Comparison of ENCODE assay signal across 1 cellular context in genomic region chr2:197498937-197499593, GRCh38.
TF ChIP-seq lines count a peak whose summit lies in the region.

No MANE protein-coding gene starts in this region.

TF ChIP-seq in HepG2, 621 proteins besides CTCF, POLR2A, EP300 and RAD21 (continues in another document):
- TF ChIP-seq HNRNPLL (IDR thresholded peaks at IDR 0.05; ENCODE audit: low read depth, low read length, poor library complexity, severe bottlenecking): peak; percentile 99
- no peak for TF ChIP-seq CHD4 (IDR thresholded peaks at IDR 0.05; ENCODE audit: borderline replicate concordance, low read length)
- TF ChIP-seq NFE2 (CRISPR knock-in tag; IDR thresholded peaks at IDR 0.05): no peak
- peak; percentile 62 for TF ChIP-seq RBM22 (optimal IDR thresholded peaks at IDR 0.05; ENCODE audit: low read length)
- TF ChIP-seq CSRNP2 (CRISPR knock-in tag; conservative IDR thresholded peaks at IDR 0.05; ENCODE audit: low read depth): no peak
- TF ChIP-seq GPBP1L1 (CRISPR knock-in tag; IDR thresholded peaks at IDR 0.05): no peak
- TF ChIP-seq POLR2AphosphoS2 (IDR thresholded peaks at IDR 0.05; ENCODE audit: low read depth, low read length): peak; percentile 22; the same call in 1 of the 2 replicates
- TF ChIP-seq ASH2L (IDR thresholded peaks at IDR 0.05; ENCODE audit: insufficient read length, low read depth, low read length): peak; percentile 79
- TF ChIP-seq BCLAF1 (IDR thresholded peaks at IDR 0.05): no peak
- peak; percentile 29 to 48; a peak in 3 of 4 replicates for TF ChIP-seq MAFK (conservative IDR thresholded peaks at IDR 0.05 in 1 of 2, IDR thresholded peaks at IDR 0.05 in 1 of 2; ENCODE audit: low read length in 2 of 2)
- no peak for TF ChIP-seq ZNF383 (CRISPR knock-in tag; IDR thresholded peaks at IDR 0.05; ENCODE audit: borderline replicate concordance)
- 0 out of 2 replicates have a peak, but pooled peaks have one; percentile 59 for TF ChIP-seq ZSCAN20 (CRISPR knock-in tag; IDR thresholded peaks at IDR 0.05; ENCODE audit: borderline replicate concordance)
- no peak for TF ChIP-seq ZNF646 (CRISPR knock-in tag; IDR thresholded peaks at IDR 0.05)
- TF ChIP-seq FOXA1 (IDR thresholded peaks at IDR 0.05): no peak
- no peak for TF ChIP-seq FOXA1 (CRISPR knock-in tag; IDR thresholded peaks at IDR 0.05)
- no peak for TF ChIP-seq CHD2 (IDR thresholded peaks at IDR 0.05; ENCODE audit: low read depth, low read length)
- TF ChIP-seq SIN3A (IDR thresholded peaks at IDR 0.05; ENCODE audit: borderline replicate concordance, low read depth, low read length): peak; percentile 74; the same call in 1 of the 2 replicates
- TF ChIP-seq AHDC1 (CRISPR knock-in tag; IDR thresholded peaks at IDR 0.05; ENCODE audit: borderline replicate concordance): no peak
- no peak for TF ChIP-seq ATF3 (CRISPR knock-in tag; IDR thresholded peaks at IDR 0.05)
- TF ChIP-seq ZNF225 (CRISPR knock-in tag; IDR thresholded peaks at IDR 0.05): no peak
- peak; percentile 95; the same call in 1 of the 2 replicates for TF ChIP-seq ZNF615 (CRISPR knock-in tag; IDR thresholded peaks at IDR 0.05; ENCODE audit: borderline replicate concordance)
- TF ChIP-seq MZF1 (CRISPR knock-in tag; IDR thresholded peaks at IDR 0.05; ENCODE audit: borderline replicate concordance): no peak
- TF ChIP-seq GATA4 (IDR thresholded peaks at IDR 0.05; ENCODE audit: borderline replicate concordance, low read depth): no peak
- TF ChIP-seq KAT8 (CRISPR knock-in tag; IDR thresholded peaks at IDR 0.05): no peak
- no peak for TF ChIP-seq ZNF569 (CRISPR knock-in tag; IDR thresholded peaks at IDR 0.05; ENCODE audit: borderline replicate concordance)
- peak; percentile 83; the same call in 1 of the 2 replicates for TF ChIP-seq NAIF1 (CRISPR knock-in tag; IDR thresholded peaks at IDR 0.05; ENCODE audit: borderline replicate concordance)
- 0 out of 2 replicates have a peak, but pooled peaks have one; percentile 6 for TF ChIP-seq ELF1 (CRISPR knock-in tag; IDR thresholded peaks at IDR 0.05)
- peak; percentile 4; the same call in 1 of the 2 replicates for TF ChIP-seq THAP9 (CRISPR knock-in tag; IDR thresholded peaks at IDR 0.05; ENCODE audit: borderline replicate concordance)
- no peak for TF ChIP-seq ZNF317 (CRISPR knock-in tag; IDR thresholded peaks at IDR 0.05)
- peak; percentile 29; the same call in 1 of the 2 replicates for TF ChIP-seq RNF219 (CRISPR knock-in tag; IDR thresholded peaks at IDR 0.05)
- no peak for TF ChIP-seq ZFP36L1 (CRISPR knock-in tag; IDR thresholded peaks at IDR 0.05)
- peak; percentile 82 for TF ChIP-seq ZSCAN30 (CRISPR knock-in tag; IDR thresholded peaks at IDR 0.05)
- 0 out of 2 replicates have a peak, but pooled peaks have one; percentile 12 for TF ChIP-seq ZNF354B (CRISPR knock-in tag; IDR thresholded peaks at IDR 0.05)
